In the genomic region with DNA sequence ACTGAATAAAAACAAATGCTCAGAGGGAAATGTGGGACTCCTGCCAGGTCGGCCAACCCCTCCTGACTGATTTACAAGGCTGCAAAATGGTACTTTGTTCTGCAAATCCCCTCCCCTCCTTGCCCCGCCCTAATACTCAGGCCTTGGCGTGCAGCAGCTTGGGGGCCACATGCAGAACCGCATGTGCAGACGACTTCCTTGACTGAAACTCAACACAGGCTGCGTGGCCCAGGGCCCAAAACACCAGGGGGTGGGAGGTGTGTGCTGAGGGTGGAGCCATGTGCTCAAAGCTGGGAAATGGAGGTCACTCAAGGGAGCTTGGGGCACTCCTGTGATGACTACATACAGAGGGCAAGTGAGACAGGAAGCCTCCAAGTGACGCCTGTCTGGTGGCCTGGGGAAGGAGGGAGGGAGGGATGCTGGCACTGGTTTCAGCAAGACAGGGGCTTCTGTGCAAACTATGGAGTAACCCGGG, we compare ENCODE assay signal across 8 cellular contexts.
DNase-seq lines count a peak whose midpoint lies in the region; ATAC-seq, FAIRE-seq and TF ChIP-seq lines count a peak whose summit lies in the region.

No MANE protein-coding gene starts in this region.

- peaks cover 28% of the 10 kb centered on the region for H3K4me1 ChIP-seq in keratinocyte (ENCODE audit: control insufficient read depth, extremely low read depth, insufficient read depth, low read length)

- peak overlapping the region; percentile 16 for H3K4me2 ChIP-seq in keratinocyte (ENCODE audit: control insufficient read depth, extremely low read depth, insufficient read depth, low read depth, low read length)

- POLR2A ChIA-PET in T-cell (lab: Charles Lee) = no interaction called here

- H3K36me3 Mint-ChIP-seq in T-cell = no peaks in the 10 kb centered on the region

- no peaks in the 10 kb centered on the region for H3K9me3 ChIP-seq in keratinocyte (ENCODE audit: control insufficient read depth, low read depth, low read length)

- H3K27ac Mint-ChIP-seq in T-cell = peak overlapping the region; percentile 95 to 97

- CTCF ChIA-PET in T-cell (lab: Charles Lee) = no interaction called here

- no peaks in the 10 kb centered on the region for H4K20me1 ChIP-seq in keratinocyte (ENCODE audit: control insufficient read depth, extremely low read depth, insufficient read depth, low read length)

- H3K4me3 Mint-ChIP-seq in T-cell = peak overlapping the region; percentile 32 to 73 (median 57)

- H3K9me1 ChIP-seq in keratinocyte (ENCODE audit: control insufficient read depth, extremely low read depth, insufficient read depth, low read length) = no peaks in the 10 kb centered on the region

- H3K4me1 Mint-ChIP-seq in T-cell = peaks cover 89 to 94% (median 91%) of the 10 kb centered on the region in 3 donors

- peaks cover 8% of the 10 kb centered on the region for H3K79me2 ChIP-seq in keratinocyte (ENCODE audit: control insufficient read depth, insufficient read depth, low read length)

- H3K9me3 Mint-ChIP-seq in T-cell = no peaks in the 10 kb centered on the region

- dilution Hi-C loops in keratinocyte (cut with MboI; ENCODE audit: extremely low pct_ligation_motif_present, low sequenced_read_pairs) = no loop called here

- H2AFZ ChIP-seq in keratinocyte (ENCODE audit: control insufficient read depth, low read length) = no peak overlapping the region

- TF ChIP-seq CTCF in keratinocyte (optimal IDR thresholded peaks at IDR 0.05 in 1 of 3, IDR thresholded peaks at IDR 0.05 in 1 of 3, conservative IDR thresholded peaks at IDR 0.05 in 1 of 3; ENCODE audit: extremely low read depth in 1 of 3, insufficient read depth in 2 of 3, low read length in 3 of 3) = no peak

- no peak for FAIRE-seq in keratinocyte (lab: Jason Lieb, UNC)

- H3K9ac ChIP-seq in keratinocyte (ENCODE audit: control insufficient read depth, extremely low read depth, insufficient read depth, low read length) = no peak overlapping the region

- no peaks in the 10 kb centered on the region for H3K27me3 ChIP-seq in keratinocyte (ENCODE audit: control insufficient read depth, extremely low read depth, insufficient read depth, low read length)

- H3K27ac ChIP-seq in keratinocyte (ENCODE audit: control insufficient read depth, insufficient read depth, low read length) = no peak overlapping the region

- peak; percentile 44 for ATAC-seq in HG02852 (IDR thresholded peaks at IDR 0.05; ENCODE audit: unreplicated experiment)
- peak; percentile 67 to 69 (median 68) for ATAC-seq in T-cell (replicated peaks in 1 of 4)

- H3K27me3 Mint-ChIP-seq in T-cell = no peaks in the 10 kb centered on the region

- no peaks in the 10 kb centered on the region for H3K36me3 ChIP-seq in keratinocyte (ENCODE audit: control insufficient read depth in 2 of 2, extremely low read depth in 1 of 2, insufficient read depth in 2 of 2, low read length in 2 of 2)

- peak; percentile 37 for DNase-seq in CD1c-positive myeloid dendritic cell (ENCODE audit: extremely low spot score)
- peak; percentile 35 to 82 (median 62) for DNase-seq in T-cell
- peak; percentile 67 for DNase-seq in astrocyte of the hippocampus (ENCODE audit: low read depth, low spot score)
- DNase-seq in keratinocyte (ENCODE audit: low read depth, low spot score) = peak; percentile 11
- DNase-seq in stimulated activated CD4-positive, alpha-beta T cell treated with anti-CD3 and anti-CD28 coated beads, Interleukin-1b, Interleukin-23, amount 100 ng/mL, for 4 hours (ENCODE audit: low read depth in 2 of 2) = peak; percentile 22 to 25
- no peak for DNase-seq in middle frontal gyrus (ENCODE audit: extremely low spot score, low spot score)
- DNase-seq in HuH-7 (ENCODE audit: low spot score) = no peak

- H3K4me3 ChIP-seq in keratinocyte (ENCODE audit: control insufficient read depth in 2 of 3, extremely low read depth in 1 of 3, insufficient read depth in 2 of 3, low read depth in 1 of 3, low read length in 3 of 3) = no peak overlapping the region

Comparison
In these comparisons a context has a peak if more than half of its experiments do, and no peak if none do; other contexts are left out.
1. DNase-seq: peak in CD1c-positive myeloid dendritic cell (single experiment), T-cell (34 of 34), astrocyte of the hippocampus (single experiment), keratinocyte (single experiment) and stimulated activated CD4-positive, alpha-beta T cell treated with anti-CD3 and anti-CD28 coated beads, Interleukin-1b, Interleukin-23, amount 100 ng/mL, for 4 hours (2 of 2); none in middle frontal gyrus (single experiment) and HuH-7 (single experiment).